ENCODE assay signal across 9 cellular contexts in the genomic region with DNA sequence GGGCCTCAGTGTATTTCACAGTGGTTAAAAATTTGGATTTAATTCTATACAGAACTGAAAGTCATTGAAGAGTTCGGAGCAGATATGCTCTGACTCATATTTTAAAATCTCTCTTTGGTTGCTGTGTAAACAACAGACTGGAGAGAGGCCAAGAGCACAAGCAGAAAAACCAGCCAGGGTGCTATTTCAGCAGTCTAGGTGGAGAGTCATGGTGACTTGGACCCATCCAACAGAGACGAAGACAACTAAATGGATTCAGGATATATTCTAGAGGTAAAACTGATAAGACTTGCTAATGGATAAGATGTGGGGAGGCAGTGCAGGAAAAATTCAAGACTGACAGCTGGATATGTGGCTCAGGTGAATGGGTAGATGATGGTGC.
DNase-seq lines count a peak whose midpoint lies in the region; ATAC-seq and TF ChIP-seq lines count a peak whose summit lies in the region.
"Had no signal": no experiment of that assay in that cellular context is flagged by ENCODE, and none has a peak within 500 bp of the region (broad histone marks: within the 10 kb centered on the region; RNA-seq: fewer than 3 reads in every experiment).

No MANE protein-coding gene starts in this region.

- H3K36me3 Mint-ChIP-seq in activated naive CD8-positive, alpha-beta T cell treated with anti-CD3 and anti-CD28 coated beads, Interleukin-2, amount 50 U/mL, for 24 hours (ENCODE audit: low read depth), result peaks cover 23% of the 10 kb centered on the region

- H3K27me3 Mint-ChIP-seq in activated naive CD8-positive, alpha-beta T cell treated with anti-CD3 and anti-CD28 coated beads, Interleukin-2, amount 50 U/mL, for 24 hours, result no peaks in the 10 kb centered on the region

- H3K9me3 Mint-ChIP-seq in activated naive CD8-positive, alpha-beta T cell treated with anti-CD3 and anti-CD28 coated beads, Interleukin-2, amount 50 U/mL, for 24 hours, result no peaks in the 10 kb centered on the region

- H3K9me3 ChIP-seq in SJSA1 (replicated peaks) (no peaks in the 10 kb centered on the region), left ventricle myocardium inferior (replicated peaks) (no peaks in the 10 kb centered on the region), vagina (no peaks in the 10 kb centered on the region)

- H3K36me3 ChIP-seq in SJSA1 (peaks cover 4% of the 10 kb centered on the region; the same call in 1 of the 2 replicates), left ventricle myocardium inferior (no peaks in the 10 kb centered on the region), vagina (no peaks in the 10 kb centered on the region)

- no peak overlapping the region for H3K27ac Mint-ChIP-seq in activated naive CD8-positive, alpha-beta T cell treated with anti-CD3 and anti-CD28 coated beads, Interleukin-2, amount 50 U/mL, for 24 hours

- no peaks in the 10 kb centered on the region for H3K27me3 ChIP-seq in SJSA1 (replicated peaks)
- no peaks in the 10 kb centered on the region for H3K27me3 ChIP-seq in left ventricle myocardium inferior (ENCODE audit: low read depth)
- no peaks in the 10 kb centered on the region for H3K27me3 ChIP-seq in vagina
- H3K27me3 ChIP-seq: BLaER1 treated with 17β-estradiol and CSF1 and Interleukin-3, amounts not matched to agents 10 nM and 100 nM had no signal

- peaks cover 5% of the 10 kb centered on the region for H3K4me1 Mint-ChIP-seq in activated naive CD8-positive, alpha-beta T cell treated with anti-CD3 and anti-CD28 coated beads, Interleukin-2, amount 50 U/mL, for 24 hours

- peak; percentile 55 for ATAC-seq in Right ventricle myocardium inferior
- ATAC-seq in activated naive CD8-positive, alpha-beta T cell treated with anti-CD3 and anti-CD28 coated beads, Interleukin-2, amount 50 U/mL, for 24 hours, result no peak

- intact Hi-C loops in Right ventricle myocardium inferior (cut with DNase I), result no loop called here
- intact Hi-C loops in cardiac septum (cut with DNase I), result no loop called here
- intact Hi-C loops in left ventricle myocardium inferior (cut with micrococcal nuclease), result no loop called here
- intact Hi-C loops in vagina (cut with DNase I), result no loop called here

- H3K4me3 Mint-ChIP-seq in activated naive CD8-positive, alpha-beta T cell treated with anti-CD3 and anti-CD28 coated beads, Interleukin-2, amount 50 U/mL, for 24 hours, result no peak overlapping the region

- H3K27ac ChIP-seq in SJSA1, result no peak overlapping the region; the same call in 1 of the 2 replicates
- peak overlapping the region; percentile 86 for H3K27ac ChIP-seq in left ventricle myocardium inferior (replicated peaks)
- peak overlapping the region; percentile 63 for H3K27ac ChIP-seq in vagina
- H3K27ac ChIP-seq: BLaER1 treated with 17β-estradiol and CSF1 and Interleukin-3, amounts not matched to agents 10 nM and 100 nM had no signal

- no peak overlapping the region for H3K4me3 ChIP-seq in SJSA1
- H3K4me3 ChIP-seq in left ventricle myocardium inferior, result no peak overlapping the region
- H3K4me3 ChIP-seq in vagina, result no peak overlapping the region
- H3K4me3 ChIP-seq: BLaER1 treated with 17β-estradiol and CSF1 and Interleukin-3, amounts not matched to agents 10 nM and 100 nM had no signal

- peaks cover 15% of the 10 kb centered on the region for H3K4me1 ChIP-seq in SJSA1 (replicated peaks)
- H3K4me1 ChIP-seq in left ventricle myocardium inferior, result peaks cover 79% of the 10 kb centered on the region
- peaks cover 45% of the 10 kb centered on the region for H3K4me1 ChIP-seq in vagina

- DNase-seq in Right ventricle myocardium inferior (ENCODE audit: missing footprints), result no peak
- no peak for DNase-seq in cardiac septum (ENCODE audit: low spot score)
- DNase-seq in SJSA1 (ENCODE audit: low read depth in 1 of 2, low spot score in 2 of 2), result peak; percentile 56 to 65
- no peak for DNase-seq in left ventricle myocardium inferior
- no peak for DNase-seq in vagina (ENCODE audit: extremely low spot score in 2 of 2)
- no peak for DNase-seq in GDM1 (lab: John Stamatoyannopoulos, UW)
- DNase-seq in NOMO-1 treated with DMSO at 0.1 percent for 48 hours (lab: John Stamatoyannopoulos, UW; ENCODE audit: unreplicated experiment), result no peak
- no peak for DNase-seq in activated naive CD8-positive, alpha-beta T cell treated with anti-CD3 and anti-CD28 coated beads, Interleukin-2, amount 50 U/mL, for 24 hours

- TF ChIP-seq POLR2A in vagina (IDR thresholded peaks at IDR 0.05), result no peak

- TF ChIP-seq CTCF in left ventricle myocardium inferior (IDR thresholded peaks at IDR 0.05; ENCODE audit: borderline replicate concordance) (no peak), vagina (IDR thresholded peaks at IDR 0.05) (no peak)

Comparison
In these comparisons a context has a peak if more than half of its experiments do, and no peak if none do; other contexts are left out.
1. DNase-seq: peak in SJSA1 (2 of 2); none in Right ventricle myocardium inferior (single experiment), cardiac septum (single experiment), left ventricle myocardium inferior (single experiment), vagina (0 of 2), GDM1 (single experiment), NOMO-1 treated with DMSO at 0.1 percent for 48 hours (single experiment) and activated naive CD8-positive, alpha-beta T cell treated with anti-CD3 and anti-CD28 coated beads, Interleukin-2, amount 50 U/mL, for 24 hours (single experiment).